9 cellular contexts compared by ENCODE assay signal in genomic region chr17:45320931-45321461, GRCh38. TPM values are rescaled to one million over a fixed set of nuclear protein-coding genes. Genes with fewer than 3 reads are reported as not detected.
A peak's percentile ranks its signal among the peaks of the same experiment; 100 is the strongest.
DNase-seq lines count a peak whose midpoint lies in the region; ATAC-seq, FAIRE-seq and TF ChIP-seq lines count a peak whose summit lies in the region.
"Had no signal": no experiment of that assay in that cellular context is flagged by ENCODE, and none has a peak within 500 bp of the region (broad histone marks: within the 10 kb centered on the region; RNA-seq: fewer than 3 reads in every experiment).

No MANE protein-coding gene starts in this region.

- TF ChIP-seq RAD21 in K562 (CRISPR knock-in tag; conservative IDR thresholded peaks at IDR 0.05 in 1 of 2, IDR thresholded peaks at IDR 0.05 in 1 of 2): no peak

- peaks cover 32% of the 10 kb centered on the region for H3K4me1 Mint-ChIP-seq in mesothelial cell of epicardium

- no peaks in the 10 kb centered on the region for H3K9me3 Mint-ChIP-seq in mesothelial cell of epicardium

- H3K27ac ChIP-seq in K562 (ENCODE audit: extremely low read depth, low read depth, low read length): peak overlapping the region; percentile 55

- DNase-seq in AG10803 (ENCODE audit: low read depth) (peak; percentile 97), HTR-8/SVneo (ENCODE audit: insufficient read length, low spot score) (peak; percentile 98), K562 (ENCODE audit: extremely low read depth in 1 of 4, low spot score in 3 of 4) (peak; percentile 74 to 77 (median 75)), mesothelial cell of epicardium (ENCODE audit: low spot score in 2 of 2, unreplicated experiment in 2 of 2) (no peak), ecto neural progenitor cell (ENCODE audit: low spot score) (no peak)
- DNase-seq: activated gamma-delta T cell had no signal

- H3K4me3 ChIP-seq in AG10803 (ENCODE audit: low read length): no peak overlapping the region
- H3K4me3 ChIP-seq in K562: no peak overlapping the region

- CTCF ChIA-PET in K562 (lab: Yijun Ruan, JAX; ENCODE audit: low intra/inter-chr PET ratio): no interaction called here

- BruUV-seq in K562 (replicated peaks; lab: Mats Ljungman, UMichigan): no TSS peak

- no peak overlapping the region for H3K4me3 Mint-ChIP-seq in mesothelial cell of epicardium

- in situ Hi-C loops in K562 (cut with MboI): no loop called here

- POLR2A ChIA-PET in K562 (lab: Yijun Ruan, JAX): interaction anchor here (0.6 to 1.2 kb wide), 2 partner anchors 15 to 510 kb away, joined by 3 to 5 read pairs; no protein-coding TSS in a partner anchor

- FAIRE-seq in HTR-8/SVneo (lab: Jason Lieb, UNC) (peak; percentile 94), K562 (lab: Jason Lieb, UNC) (peak; percentile 89)

- no peak for TF ChIP-seq POLR2A in K562 (conservative IDR thresholded peaks at IDR 0.05)

- H3K79me2 ChIP-seq in K562 (ENCODE audit: control insufficient read depth, insufficient read depth, low read length): peaks cover 7% of the 10 kb centered on the region

- H3K36me3 ChIP-seq in K562 (ENCODE audit: control insufficient read depth, insufficient read depth, low read length): no peaks in the 10 kb centered on the region

- H3K36me3 Mint-ChIP-seq in mesothelial cell of epicardium: no peaks in the 10 kb centered on the region

- H3K27me3 Mint-ChIP-seq in mesothelial cell of epicardium (ENCODE audit: low read depth): no peaks in the 10 kb centered on the region

- TF ChIP-seq CTCF in AG10803 (conservative IDR thresholded peaks at IDR 0.05; ENCODE audit: low read length) (peak; percentile 25), K562 (IDR thresholded peaks at IDR 0.05 in 2 of 3, conservative IDR thresholded peaks at IDR 0.05 in 1 of 3; ENCODE audit: insufficient read depth in 2 of 3, low read depth in 1 of 3, low read length in 3 of 3) (no peak), mesothelial cell of epicardium (IDR thresholded peaks at IDR 0.05; ENCODE audit: unreplicated experiment) (no peak)

- intact Hi-C loops in K562 (cut with micrococcal nuclease): no loop called here

- H3K4me1 ChIP-seq in K562 (replicated peaks in 1 of 2; ENCODE audit: control insufficient read depth in 2 of 2, insufficient read depth in 2 of 2, low read length in 2 of 2): peaks cover 48 to 53% of the 10 kb centered on the region in 2 experiments

- 6% methylated on average over 1 of the region's 1 CpG for WGBS in K562 (ENCODE audit: insufficient coverage, low coverage, missing lambda C conversion rate)

- peak overlapping the region; percentile 21 to 69; a peak in 2 of 4 replicates for H3K9ac ChIP-seq in K562 (ENCODE audit: insufficient read depth in 1 of 2, low read depth in 2 of 2, low read length in 2 of 2)

- H3K9me3 ChIP-seq in K562 (replicated peaks; ENCODE audit: control insufficient read depth, insufficient read depth, low read depth, low read length): no peaks in the 10 kb centered on the region

- peak overlapping the region; percentile 90 for H3K27ac Mint-ChIP-seq in mesothelial cell of epicardium

- peak; percentile 46 for TF ChIP-seq EP300 in K562 (IDR thresholded peaks at IDR 0.05; ENCODE audit: low read length)

- H2AFZ ChIP-seq in K562 (ENCODE audit: low read depth, low read length): peak overlapping the region; percentile 71

- peaks cover 4% of the 10 kb centered on the region; the same call in 1 of the 2 replicates for H4K20me1 ChIP-seq in K562 (replicated peaks; ENCODE audit: control insufficient read depth, insufficient read depth, low read length)

- H3K9me1 ChIP-seq in K562 (ENCODE audit: control insufficient read depth, insufficient read depth, low read length): no peaks in the 10 kb centered on the region

- ATAC-seq in K562 (no peak), GM18519 (IDR thresholded peaks at IDR 0.05; ENCODE audit: low FRiP score, unreplicated experiment) (no peak), GM21723 (IDR thresholded peaks at IDR 0.05; ENCODE audit: unreplicated experiment) (no peak), HG02870 (IDR thresholded peaks at IDR 0.05; ENCODE audit: unreplicated experiment) (no peak)

- peak overlapping the region; percentile 59 for H3K4me2 ChIP-seq in K562 (ENCODE audit: insufficient read depth, low read length)

- no peaks in the 10 kb centered on the region for H3K27me3 ChIP-seq in K562 (ENCODE audit: control insufficient read depth in 2 of 2, insufficient read depth in 2 of 2, low read length in 2 of 2)

TF ChIP-seq in K562, 482 proteins besides CTCF, POLR2A, EP300 and RAD21 (continues in another document):
- TF ChIP-seq FOXP1 (CRISPR knock-in tag; IDR thresholded peaks at IDR 0.05) (no peak), GTF2E2 (tag; IDR thresholded peaks at IDR 0.05) (no peak), FOXK1 (CRISPR knock-in tag; IDR thresholded peaks at IDR 0.05; ENCODE audit: borderline replicate concordance) (no peak), TFAM (CRISPR knock-in tag; conservative IDR thresholded peaks at IDR 0.05) (no peak), C11orf30 (IDR thresholded peaks at IDR 0.05; ENCODE audit: low read depth) (peak; percentile 97)

RNA-seq across cellular contexts. Expression of gene MAP3K14, which starts 4.2 kb away (rescaled TPM):
- total RNA-seq in K562 (2011; cell fraction: chromatin; rRNA removed; ENCODE audit: low replicate concordance): 11.9 and 31.3 TPM in 2 replicates
- 14.3 and 19.3 TPM in 2 replicates for total RNA-seq in K562 (2011; cell fraction: nucleolus; rRNA removed)
- 11.7 and 12.4 TPM in 2 replicates for total RNA-seq in K562 (2011; cell fraction: nucleoplasm; rRNA removed)
- total RNA-seq in K562 (2014; rRNA removed) (2.9 and 4.8 TPM in 2 replicates), K562 (2014; rRNA removed; fragmentation: Illumina TruSeq; extraction: Trizol) (0.99 and 1.8 TPM in 2 replicates), K562 (2015; rRNA removed; fragmentation: Illumina TruSeq; extraction: Trizol) (3.2 and 3.5 TPM in 2 replicates), K562 (2021) (7.9 and 8.7 TPM in 2 replicates), mesothelial cell of epicardium (8.9 to 9.9 TPM (median 9.8 TPM) in 3 replicates)
- polyA plus RNA-seq in K562 (2011; rRNA removed) (5.3 and 7.5 TPM in 2 replicates), K562 (2014; fragmentation: Illumina TruSeq; extraction: Trizol) (3.7 and 3.9 TPM in 2 replicates), K562 (2014; fragmentation: Nextera tagmentation; extraction: Ambion mirVana) (under 1 TPM; 0.45 to 0.56 TPM), K562 (2014; rRNA removed) (4.9 TPM in 2 replicates)
- 6.5 and 9.0 TPM in 2 replicates for polyA plus RNA-seq in K562 (2011; cell fraction: cytosol; rRNA removed)
- 16.1 and 28.3 TPM in 2 replicates for polyA plus RNA-seq in K562 (2011; cell fraction: nucleus; rRNA removed)
- 3.6 and 5.4 TPM in 2 replicates for polyA plus RNA-seq in K562 (2012)
- polyA minus RNA-seq in K562 (2011; rRNA and poly(A)+ RNA removed): 3.2 and 6.0 TPM in 2 replicates
- polyA minus RNA-seq in K562 (2011; cell fraction: cytosol; rRNA and poly(A)+ RNA removed): 4.9 and 5.2 TPM in 2 replicates
- 7.8 and 8.2 TPM in 2 replicates for polyA minus RNA-seq in K562 (2011; cell fraction: nucleus; rRNA and poly(A)+ RNA removed)

RNA-seq across cellular contexts. Expression of gene SPATA32, which starts 59.1 kb away (rescaled TPM):
- total RNA-seq in K562 (2011; cell fraction: chromatin; rRNA removed; ENCODE audit: low replicate concordance): 0.30 and 0.49 TPM in 2 replicates
- 0.17 and 0.26 TPM in 2 replicates for total RNA-seq in K562 (2011; cell fraction: nucleolus; rRNA removed)
- 0.29 TPM in 1 of 2 replicates, not detected in the other for total RNA-seq in K562 (2011; cell fraction: nucleoplasm; rRNA removed)
- total RNA-seq in K562 (2014; rRNA removed) (not detected in 2 replicates), K562 (2014; rRNA removed; fragmentation: Illumina TruSeq; extraction: Trizol) (not detected in 2 replicates), K562 (2015; rRNA removed; fragmentation: Illumina TruSeq; extraction: Trizol) (not detected in 2 replicates), K562 (2021) (not detected in 2 replicates), mesothelial cell of epicardium (not detected in 3 replicates)
- polyA plus RNA-seq in K562 (2011; rRNA removed) (not detected in 2 replicates), K562 (2014; fragmentation: Illumina TruSeq; extraction: Trizol) (not detected in 2 replicates), K562 (2014; fragmentation: Nextera tagmentation; extraction: Ambion mirVana) (under 1 TPM; 0.03 to 0.06 TPM), K562 (2014; rRNA removed) (not detected in 2 replicates)
- not detected in 2 replicates for polyA plus RNA-seq in K562 (2011; cell fraction: cytosol; rRNA removed)
- polyA plus RNA-seq in K562 (2011; cell fraction: nucleus; rRNA removed): not detected in 2 replicates
- polyA plus RNA-seq in K562 (2012): 0.18 and 0.30 TPM in 2 replicates
- polyA minus RNA-seq in K562 (2011; rRNA and poly(A)+ RNA removed): not detected in 2 replicates
- polyA minus RNA-seq in K562 (2011; cell fraction: cytosol; rRNA and poly(A)+ RNA removed): not detected in 2 replicates
- not detected in 2 replicates for polyA minus RNA-seq in K562 (2011; cell fraction: nucleus; rRNA and poly(A)+ RNA removed)

Comparison
In these comparisons a context has a peak if more than half of its experiments do, and no peak if none do; other contexts are left out.
1. DNase-seq: peak in AG10803 (single experiment), HTR-8/SVneo (single experiment) and K562 (4 of 4); none in mesothelial cell of epicardium (0 of 2) and ecto neural progenitor cell (single experiment).